Comparison of ENCODE assay signal across 13 cellular contexts in the genomic region with DNA sequence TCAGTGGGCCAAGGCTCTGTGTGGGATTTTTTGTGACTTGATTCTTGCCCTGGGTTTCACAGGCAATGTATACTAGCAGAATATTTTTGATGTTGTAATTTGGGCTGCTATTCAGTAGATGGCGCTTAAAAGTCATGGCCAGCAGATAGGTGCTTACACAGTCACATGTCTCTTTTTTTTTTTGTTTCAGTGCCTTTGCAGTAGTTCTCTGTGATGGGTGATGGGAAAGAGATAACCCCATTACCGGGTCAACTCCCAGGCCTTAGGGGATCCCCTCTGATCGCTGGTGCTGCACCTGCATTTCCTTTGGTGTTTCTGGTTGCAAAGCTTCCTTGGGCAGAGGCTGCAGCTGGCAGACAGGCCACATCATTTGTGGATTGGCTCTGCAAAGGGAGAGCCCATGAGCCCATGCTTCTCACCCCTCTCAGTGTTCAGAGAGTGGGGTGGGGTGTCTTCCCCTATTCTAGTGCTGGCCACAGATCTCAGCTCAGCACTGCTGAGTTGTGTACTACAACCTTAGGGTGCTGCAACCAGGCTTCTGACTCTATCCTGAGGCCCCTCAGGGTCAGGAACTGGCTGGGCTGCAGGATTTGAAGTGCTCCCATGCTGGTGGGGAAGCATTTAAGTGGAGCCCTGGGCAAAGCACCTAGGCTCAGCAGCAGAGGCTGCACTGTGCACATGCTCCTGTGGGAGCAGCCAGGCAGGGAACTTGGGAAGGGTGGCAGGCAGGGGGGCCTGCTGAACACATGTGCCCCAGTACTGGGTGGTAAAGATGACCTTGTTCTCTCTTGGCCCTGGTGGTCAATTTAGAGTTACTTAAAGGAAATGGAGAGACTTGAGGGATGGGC.
DNase-seq lines count a peak whose midpoint lies in the region; ATAC-seq and TF ChIP-seq lines count a peak whose summit lies in the region.
"Had no signal": no experiment of that assay in that cellular context is flagged by ENCODE, and none has a peak within 500 bp of the region (broad histone marks: within the 10 kb centered on the region; RNA-seq: fewer than 3 reads in every experiment).

No MANE protein-coding gene starts in this region.

- no peak overlapping the region for H3K27ac Mint-ChIP-seq in GM23338
- H3K27ac Mint-ChIP-seq: activated T-helper 1 cell treated with anti-CD3 and anti-CD28 coated beads, Interleukin-12 subunit alpha, Interleukin-12 subunit beta, Interleukin-2, Interleukin-4 antibody, amounts not matched to agents 30 ng/mL and 10 ng/mL and 1 ng/mL, durations not matched to agents 14 hours and 24 hours and 36 hours; CD4-positive, CD25-positive, alpha-beta regulatory T cell had no signal

- no peak for TF ChIP-seq POLR2A in sigmoid colon (IDR thresholded peaks at IDR 0.05)

- H4K20me1 ChIP-seq in GM23338 (replicated peaks; ENCODE audit: insufficient read depth) = no peaks in the 10 kb centered on the region

- no peak for TF ChIP-seq EP300 in sigmoid colon (IDR thresholded peaks at IDR 0.05)

- no peak overlapping the region for H3K4me3 Mint-ChIP-seq in GM23338
- H3K4me3 Mint-ChIP-seq: activated T-helper 1 cell treated with anti-CD3 and anti-CD28 coated beads, Interleukin-12 subunit alpha, Interleukin-12 subunit beta, Interleukin-2, Interleukin-4 antibody, amounts not matched to agents 30 ng/mL and 10 ng/mL and 1 ng/mL, durations not matched to agents 14 hours and 24 hours and 36 hours; CD4-positive, CD25-positive, alpha-beta regulatory T cell had no signal

- peaks cover 48% of the 10 kb centered on the region for H3K9me3 Mint-ChIP-seq in GM23338

- WGBS in sigmoid colon, 2 donors = 82 to 87% methylated on average over 3 of the region's 3 CpGs

- H3K36me3 Mint-ChIP-seq in GM23338 (ENCODE audit: low read depth) = peaks cover 30% of the 10 kb centered on the region
- H3K36me3 Mint-ChIP-seq: CD4-positive, CD25-positive, alpha-beta regulatory T cell had no signal

- ATAC-seq in GM23338 (no peak), left ventricle myocardium superior (no peak)
- ATAC-seq: K562; stimulated activated naive CD8-positive, alpha-beta T cell treated with anti-CD3 and anti-CD28 coated beads, Interleukin-15, Interleukin-2, amounts not matched to agents 100 U/mL and 50 U/mL, for 24 hours had no signal

- H3K27me3 ChIP-seq in GM23338 (ENCODE audit: insufficient read depth) = no peaks in the 10 kb centered on the region
- no peaks in the 10 kb centered on the region for H3K27me3 ChIP-seq in sigmoid colon

- intact Hi-C loops in left ventricle myocardium superior (cut with micrococcal nuclease) (no loop called here), sigmoid colon (cut with DNase I) (no loop called here)

- H3K4me1 ChIP-seq in GM23338 (ENCODE audit: insufficient read depth) = no peaks in the 10 kb centered on the region
- H3K4me1 ChIP-seq in sigmoid colon = no peaks in the 10 kb centered on the region

- TF ChIP-seq CTCF in GM10266 (IDR thresholded peaks at IDR 0.05; ENCODE audit: control insufficient read depth, insufficient read depth, low read depth, missing control alignments) (peak; percentile 11), GM23338 (conservative IDR thresholded peaks at IDR 0.05; ENCODE audit: low read depth in 2 of 2) (peak; percentile 49 to 59), fibroblast of mammary gland (conservative IDR thresholded peaks at IDR 0.05; ENCODE audit: control insufficient read depth, insufficient read depth, low read depth, low read length) (peak; percentile 40), sigmoid colon (IDR thresholded peaks at IDR 0.05) (no peak)

- no peaks in the 10 kb centered on the region for H3K79me2 ChIP-seq in GM23338 (replicated peaks; ENCODE audit: insufficient read depth)

- no peak overlapping the region for H3K4me2 ChIP-seq in GM23338

- no peaks in the 10 kb centered on the region for H3K4me1 Mint-ChIP-seq in GM23338
- H3K4me1 Mint-ChIP-seq: CD4-positive, CD25-positive, alpha-beta regulatory T cell had no signal

- H3K9me2 ChIP-seq in GM23338 (ENCODE audit: insufficient read depth) = no peaks in the 10 kb centered on the region

- H3K27me3 Mint-ChIP-seq in GM23338 (ENCODE audit: insufficient read depth, low read depth, poor library complexity) = no peaks in the 10 kb centered on the region
- H3K27me3 Mint-ChIP-seq: CD4-positive, CD25-positive, alpha-beta regulatory T cell had no signal

- H3K27ac ChIP-seq in GM23338 (ENCODE audit: low read depth) = no peak overlapping the region
- no peak overlapping the region for H3K27ac ChIP-seq in sigmoid colon

- H3F3A ChIP-seq in GM23338 (replicated peaks; ENCODE audit: low read depth) = no peaks in the 10 kb centered on the region

- H3K36me3 ChIP-seq in GM23338 (ENCODE audit: insufficient read depth) (no peaks in the 10 kb centered on the region), sigmoid colon (no peaks in the 10 kb centered on the region)

- DNase-seq in GM10266 (ENCODE audit: extremely low spot score) (no peak), GM23338 (ENCODE audit: low spot score) (peak; percentile 25), NAMALWA (ENCODE audit: low spot score) (peak; percentile 51), fibroblast of mammary gland (ENCODE audit: low read depth) (peak; percentile 16), H4 (ENCODE audit: low spot score) (no peak), left ventricle myocardium superior (no peak), sigmoid colon (no peak)
- no peak for DNase-seq in activated CD4-positive, CD25-positive, alpha-beta regulatory T cell treated with anti-CD3 and anti-CD28 coated beads, Interleukin-2, amount 50 U/mL, for 72 hours
- DNase-seq: CD4-positive, CD25-positive, alpha-beta regulatory T cell; NCI-H226; stimulated activated naive CD8-positive, alpha-beta T cell treated with anti-CD3 and anti-CD28 coated beads, Interleukin-15, Interleukin-2, amounts not matched to agents 100 U/mL and 50 U/mL, for 24 hours had no signal

- no peak overlapping the region for H2AFZ ChIP-seq in GM23338

- H3K4me3 ChIP-seq in GM23338 (no peak overlapping the region), fibroblast of mammary gland (ENCODE audit: control insufficient read depth, low read depth, low read length) (no peak overlapping the region), sigmoid colon (no peak overlapping the region)
- H3K4me3 ChIP-seq: K562 had no signal

- H3K9me3 ChIP-seq in sigmoid colon = peaks cover 0 to 2% (median 0%) of the 10 kb centered on the region in 4 donors

TF ChIP-seq in GM23338, 12 proteins besides CTCF, POLR2A, EP300 and RAD21 (continues in another document):
- no peak for TF ChIP-seq EZH2phosphoT487 (IDR thresholded peaks at IDR 0.05; ENCODE audit: unreplicated experiment)
- TF ChIP-seq JUNB (IDR thresholded peaks at IDR 0.05; ENCODE audit: unreplicated experiment) = no peak
- no peak for TF ChIP-seq EZH2 (IDR thresholded peaks at IDR 0.05; ENCODE audit: low read depth, unreplicated experiment)
- TF ChIP-seq ZNF462 (CRISPR knock-in tag; IDR thresholded peaks at IDR 0.05) = no peak

Comparison
In these comparisons a context has a peak if more than half of its experiments do, and no peak if none do; other contexts are left out.
1. DNase-seq: peak in GM23338 (single experiment), NAMALWA (single experiment) and fibroblast of mammary gland (single experiment); none in GM10266 (single experiment), H4 (single experiment), left ventricle myocardium superior (single experiment), activated CD4-positive, CD25-positive, alpha-beta regulatory T cell treated with anti-CD3 and anti-CD28 coated beads, Interleukin-2, amount 50 U/mL, for 72 hours (single experiment) and sigmoid colon (single experiment).
2. CTCF ChIP-seq: peak in GM10266 (single experiment), GM23338 (2 of 2) and fibroblast of mammary gland (single experiment); none in sigmoid colon (0 of 4).